10 cellular contexts compared by ENCODE assay signal in the genomic region with DNA sequence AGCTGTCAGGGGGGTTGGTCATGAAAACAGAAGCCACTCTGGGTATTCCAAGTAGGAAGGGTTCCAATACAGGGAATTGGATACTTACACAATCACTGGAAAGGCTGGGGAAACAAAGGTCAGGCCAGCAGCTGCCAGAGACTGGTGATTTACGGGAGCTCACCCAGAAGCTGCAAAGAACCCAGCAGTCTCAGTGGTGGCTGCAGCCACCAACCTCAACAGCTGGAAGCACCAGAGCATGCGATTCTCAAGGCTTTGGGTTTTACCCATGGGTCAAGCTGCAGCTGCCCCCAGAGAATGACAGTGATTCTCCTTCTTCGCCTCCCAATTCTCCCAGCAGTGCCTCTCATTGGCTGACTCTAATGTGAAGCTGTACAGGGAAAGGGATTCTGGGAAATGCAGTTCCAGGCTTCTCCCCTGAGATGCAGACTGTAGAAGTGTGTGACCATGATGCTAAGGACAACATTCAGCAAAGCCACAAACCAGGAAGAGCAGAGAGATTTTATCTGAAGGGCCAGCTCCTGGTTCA.
A peak's percentile ranks its signal among the peaks of the same experiment; 100 is the strongest.
DNase-seq lines count a peak whose midpoint lies in the region; ATAC-seq and TF ChIP-seq lines count a peak whose summit lies in the region.
"Had no signal": no experiment of that assay in that cellular context is flagged by ENCODE, and none has a peak within 500 bp of the region (broad histone marks: within the 10 kb centered on the region; RNA-seq: fewer than 3 reads in every experiment).

No MANE protein-coding gene starts in this region.

- intact Hi-C loops in thyroid gland (cut with DNase I): no loop called here

- H3K9ac ChIP-seq in liver (ENCODE audit: low read depth in 1 of 2, low read length in 2 of 2): no peak overlapping the region

- WGBS in liver: 23% methylated on average over 3 of the region's 3 CpGs
- 56 to 79% methylated on average over 3 of the region's 3 CpGs for WGBS in thyroid gland, 2 donors

- TF ChIP-seq CTCF in liver (IDR thresholded peaks at IDR 0.05; ENCODE audit: low read depth, low read length, missing input control) (peak; percentile 6), GM13976 (IDR thresholded peaks at IDR 0.05; ENCODE audit: borderline replicate concordance, control extremely low read depth, extremely low read depth, insufficient read depth, missing control alignments) (no peak), thyroid gland (IDR thresholded peaks at IDR 0.05) (no peak)

- TF ChIP-seq POLR2A in thyroid gland (IDR thresholded peaks at IDR 0.05): no peak

- TF ChIP-seq RAD21 in liver (IDR thresholded peaks at IDR 0.05): peak; percentile 62 to 63

- peak overlapping the region; percentile 3 to 52 (median 45) for H3K4me3 ChIP-seq in liver (ENCODE audit: low read depth in 1 of 3, low read length in 3 of 3)
- H3K4me3 ChIP-seq in thyroid gland (replicated peaks in 1 of 3): no peak overlapping the region

- no peaks in the 10 kb centered on the region for H3K9me3 ChIP-seq in liver (ENCODE audit: control insufficient read depth in 4 of 4, low read length in 3 of 4)
- H3K9me3 ChIP-seq in thyroid gland: no peaks in the 10 kb centered on the region

- in situ Hi-C loops in GM13976 (cut with MboI; ENCODE audit: low sequenced_read_pairs, unreplicated experiment): no loop called here

- H3K27ac ChIP-seq in liver (ENCODE audit: low read depth in 1 of 2, low read length in 2 of 2): peak overlapping the region; percentile 15 to 81
- no peak overlapping the region for H3K27ac ChIP-seq in thyroid gland

- no peak for DNase-seq in GM13976 (ENCODE audit: low spot score)
- no peak for DNase-seq in thyroid gland
- no peak for DNase-seq in activated gamma-delta T cell treated with Interleukin-2 at 50 U/mL for 16 hours
- no peak for DNase-seq in NCI-H345 treated with DMSO at 0.1 percent for 48 hours (lab: John Stamatoyannopoulos, UW; ENCODE audit: unreplicated experiment)
- DNase-seq: islet precursor cell, PC-3 had no signal

- H3K36me3 ChIP-seq in liver (ENCODE audit: control insufficient read depth in 4 of 4, insufficient read depth in 3 of 4, low read depth in 1 of 4, low read length in 3 of 4): no peaks in the 10 kb centered on the region
- no peaks in the 10 kb centered on the region for H3K36me3 ChIP-seq in thyroid gland

- no peaks in the 10 kb centered on the region for H3K27me3 ChIP-seq in liver (ENCODE audit: control insufficient read depth in 4 of 4, insufficient read depth in 4 of 4, low read length in 3 of 4)
- H3K27me3 ChIP-seq in thyroid gland: no peaks in the 10 kb centered on the region

- H3K4me1 ChIP-seq in liver (ENCODE audit: control insufficient read depth in 4 of 4, insufficient read depth in 4 of 4, low read length in 3 of 4) (peaks cover 11 to 42% (median 34%) of the 10 kb centered on the region in 4 donors), thyroid gland (no peaks in the 10 kb centered on the region)

- ATAC-seq in GM18858 (IDR thresholded peaks at IDR 0.05; ENCODE audit: unreplicated experiment) (peak; percentile 91), GM21825 (IDR thresholded peaks at IDR 0.05; ENCODE audit: unreplicated experiment) (peak; percentile 95), HG03565 (IDR thresholded peaks at IDR 0.05; ENCODE audit: unreplicated experiment) (peak; percentile 94)
- ATAC-seq: PC-3 had no signal

TF ChIP-seq in liver, 16 proteins besides CTCF, POLR2A, EP300 and RAD21:
- TF ChIP-seq NR2F2 (IDR thresholded peaks at IDR 0.05) (peak; percentile 55), SP1 (IDR thresholded peaks at IDR 0.05) (peak; percentile 91), YY1 (IDR thresholded peaks at IDR 0.05) (peak; percentile 62), TAF1 (conservative IDR thresholded peaks at IDR 0.05) (no peak), JUND (IDR thresholded peaks at IDR 0.05) (peak; percentile 48 to 66), HNF4G (IDR thresholded peaks at IDR 0.05) (peak; percentile 75), ATF3 (IDR thresholded peaks at IDR 0.05) (no peak), FOXA1 (IDR thresholded peaks at IDR 0.05) (no peak), HNF4A (conservative IDR thresholded peaks at IDR 0.05) (peak; percentile 85 to 89), EGR1 (IDR thresholded peaks at IDR 0.05; ENCODE audit: low read depth in 2 of 2) (peak; percentile 20 to 40), REST (IDR thresholded peaks at IDR 0.05) (peak; percentile 86), FOXA2 (IDR thresholded peaks at IDR 0.05) (no peak), GABPA (IDR thresholded peaks at IDR 0.05 in 1 of 2, conservative IDR thresholded peaks at IDR 0.05 in 1 of 2) (no peak), RXRA (IDR thresholded peaks at IDR 0.05) (peak; percentile 84 to 89)
- TF ChIP-seq, protein P1, sequence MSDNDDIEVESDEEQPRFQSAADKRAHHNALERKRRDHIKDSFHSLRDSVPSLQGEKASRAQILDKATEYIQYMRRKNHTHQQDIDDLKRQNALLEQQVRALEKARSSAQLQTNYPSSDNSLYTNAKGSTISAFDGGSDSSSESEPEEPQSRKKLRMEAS (IDR thresholded peaks at IDR 0.05): peak; percentile 78
- TF ChIP-seq, protein P2, sequence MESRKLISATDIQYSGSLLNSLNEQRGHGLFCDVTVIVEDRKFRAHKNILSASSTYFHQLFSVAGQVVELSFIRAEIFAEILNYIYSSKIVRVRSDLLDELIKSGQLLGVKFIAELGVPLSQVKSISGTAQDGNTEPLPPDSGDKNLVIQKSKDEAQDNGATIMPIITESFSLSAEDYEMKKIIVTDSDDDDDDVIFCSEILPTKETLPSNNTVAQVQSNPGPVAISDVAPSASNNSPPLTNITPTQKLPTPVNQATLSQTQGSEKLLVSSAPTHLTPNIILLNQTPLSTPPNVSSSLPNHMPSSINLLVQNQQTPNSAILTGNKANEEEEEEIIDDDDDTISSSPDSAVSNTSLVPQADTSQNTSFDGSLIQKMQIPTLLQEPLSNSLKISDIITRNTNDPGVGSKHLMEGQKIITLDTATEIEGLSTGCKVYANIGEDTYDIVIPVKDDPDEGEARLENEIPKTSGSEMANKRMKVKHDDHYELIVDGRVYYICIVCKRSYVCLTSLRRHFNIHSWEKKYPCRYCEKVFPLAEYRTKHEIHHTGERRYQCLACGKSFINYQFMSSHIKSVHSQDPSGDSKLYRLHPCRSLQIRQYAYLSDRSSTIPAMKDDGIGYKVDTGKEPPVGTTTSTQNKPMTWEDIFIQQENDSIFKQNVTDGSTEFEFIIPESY (IDR thresholded peaks at IDR 0.05): peak; percentile 64

Comparison
In these comparisons a context has a peak if more than half of its experiments do, and no peak if none do; other contexts are left out.
1. H3K27ac ChIP-seq: peak in liver (2 of 2); none in thyroid gland (0 of 3).
2. H3K4me3 ChIP-seq: peak in liver (3 of 3); none in thyroid gland (0 of 3).
3. Peak in every context shown above with its lines, with median percentiles within 50 percentile points of each other: ATAC-seq.